ENCODE assay signal across 8 cellular contexts in genomic region chr1:193104906-193105820, GRCh38. TPM values are rescaled to one million over a fixed set of nuclear protein-coding genes. Genes with fewer than 3 reads are reported as not detected.
DNase-seq lines count a peak whose midpoint lies in the region; ATAC-seq and TF ChIP-seq lines count a peak whose summit lies in the region.

A gene with protein sequence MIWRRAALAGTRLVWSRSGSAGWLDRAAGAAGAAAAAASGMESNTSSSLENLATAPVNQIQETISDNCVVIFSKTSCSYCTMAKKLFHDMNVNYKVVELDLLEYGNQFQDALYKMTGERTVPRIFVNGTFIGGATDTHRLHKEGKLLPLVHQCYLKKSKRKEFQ (minus strand): TSS chr1:193105414. CDS start chr1:193105382, 32 bp downstream.

- H3K4me1 ChIP-seq in duodenal mucosa (ENCODE audit: control insufficient read depth in 1 of 2, insufficient read depth in 2 of 2, low read length in 2 of 2) (peaks cover 15% of the 10 kb centered on the region in 2 donors), lower lobe of right lung (peaks cover 20% of the 10 kb centered on the region)

- peaks cover 35% of the 10 kb centered on the region for H3K4me1 Mint-ChIP-seq in CD4-positive, alpha-beta T cell (ENCODE audit: low read depth)
- H3K4me1 Mint-ChIP-seq in activated CD8-positive, alpha-beta T cell treated with anti-CD3 and anti-CD28 coated beads for 36 hours (ENCODE audit: low read depth): peaks cover 18% of the 10 kb centered on the region

- H3K27me3 ChIP-seq in CD4-positive, alpha-beta T cell (ENCODE audit: control insufficient read depth, insufficient read depth, low read length): no peaks in the 10 kb centered on the region
- no peaks in the 10 kb centered on the region for H3K27me3 ChIP-seq in duodenal mucosa (ENCODE audit: control insufficient read depth in 1 of 2, insufficient read depth in 2 of 2, low read length in 2 of 2)
- no peaks in the 10 kb centered on the region for H3K27me3 ChIP-seq in lower lobe of right lung (ENCODE audit: low read depth)

- H3K9ac ChIP-seq in duodenal mucosa (ENCODE audit: low read depth in 1 of 2, low read length in 2 of 2): peak within 1 kb of the TSS; percentile 67 to 73

- peak; percentile 28 to 62 (median 52) for DNase-seq in CD4-positive, alpha-beta T cell
- DNase-seq in NCI-H82 (lab: John Stamatoyannopoulos, UW) (peak; percentile 93), lower lobe of right lung (peak; percentile 91)
- peak; percentile 73 for DNase-seq in activated CD8-positive, alpha-beta T cell treated with anti-CD3 and anti-CD28 coated beads for 36 hours
- DNase-seq in stimulated activated CD4-positive, alpha-beta T cell treated with anti-CD3 and anti-CD28 coated beads, TNF-alpha, amount 100 ng/mL, for 1 hour (ENCODE audit: low read depth in 3 of 3, low spot score in 1 of 3): peak in 2 of 3 donors; percentile 17 to 45

- H3K36me3 ChIP-seq in duodenal mucosa (ENCODE audit: control insufficient read depth in 1 of 2, insufficient read depth in 2 of 2, low read length in 2 of 2) (peaks cover 0 to 6% of the 10 kb centered on the region in 2 donors), lower lobe of right lung (peaks cover 8% of the 10 kb centered on the region)

- H3K36me3 Mint-ChIP-seq in CD4-positive, alpha-beta T cell (ENCODE audit: low read depth): peaks cover 18% of the 10 kb centered on the region
- H3K36me3 Mint-ChIP-seq in activated CD8-positive, alpha-beta T cell treated with anti-CD3 and anti-CD28 coated beads for 36 hours (ENCODE audit: low read depth): peaks cover 7% of the 10 kb centered on the region

- H3K4me3 Mint-ChIP-seq in CD4-positive, alpha-beta T cell: peak within 1 kb of the TSS; percentile 96
- peak within 1 kb of the TSS; percentile 95 for H3K4me3 Mint-ChIP-seq in activated CD8-positive, alpha-beta T cell treated with anti-CD3 and anti-CD28 coated beads for 36 hours

- POLR2A ChIA-PET in CD4-positive, alpha-beta T cell (lab: Charles Lee): interaction anchor here (0.7 to 6.1 kb wide), 6 partner anchors 13 to 46 kb away, joined by 3 to 52 read pairs (median 5); partner anchors contain the start of genes CDC73, RO60 and UCHL5
- POLR2A ChIA-PET in activated CD8-positive, alpha-beta T cell treated with anti-CD3 and anti-CD28 coated beads for 36 hours (lab: Charles Lee): interaction anchor here (0.7 to 2.0 kb wide), 4 partner anchors 12 to 47 kb away, joined by 3 to 8 read pairs (median 4); no protein-coding TSS in a partner anchor

- H3K27me3 Mint-ChIP-seq in CD4-positive, alpha-beta T cell: no peaks in the 10 kb centered on the region
- H3K27me3 Mint-ChIP-seq in activated CD8-positive, alpha-beta T cell treated with anti-CD3 and anti-CD28 coated beads for 36 hours: no peaks in the 10 kb centered on the region

- ATAC-seq in CD4-positive, alpha-beta T cell (ENCODE audit: poor library complexity): peak; percentile 95
- ATAC-seq in GM19351 (IDR thresholded peaks at IDR 0.05; ENCODE audit: unreplicated experiment) (peak; percentile 84), HG03469 (IDR thresholded peaks at IDR 0.05; ENCODE audit: unreplicated experiment) (peak; percentile 63), lower lobe of right lung (peak; percentile 98 to 99)
- peak; percentile 89 for ATAC-seq in activated CD8-positive, alpha-beta T cell treated with anti-CD3 and anti-CD28 coated beads for 36 hours

- H3K4me3 ChIP-seq in duodenal mucosa (ENCODE audit: low read depth in 1 of 2, low read length in 2 of 2) (peak within 1 kb of the TSS; percentile 82 to 93), lower lobe of right lung (peak within 1 kb of the TSS; percentile 97)

- peak within 1 kb of the TSS; percentile 22 for H3K27ac ChIP-seq in CD4-positive, alpha-beta T cell (ENCODE audit: low read depth, low read length)
- H3K27ac ChIP-seq in duodenal mucosa (ENCODE audit: low read depth, low read length) (peak within 1 kb of the TSS; percentile 91), lower lobe of right lung (peak within 1 kb of the TSS; percentile 94)

- peak within 1 kb of the TSS; percentile 85 for H3K27ac Mint-ChIP-seq in CD4-positive, alpha-beta T cell
- H3K27ac Mint-ChIP-seq in activated CD8-positive, alpha-beta T cell treated with anti-CD3 and anti-CD28 coated beads for 36 hours: peak within 1 kb of the TSS; percentile 76

- intact Hi-C loops in CD4-positive, alpha-beta T cell (cut with DNase I, micrococcal nuclease): loop anchor here (1.0 to 5.0 kb wide), 3 partner anchors 16 to 43 kb away; partner anchors contain the start of gene CDC73 (in 1 of the 2)
- intact Hi-C loops in activated CD8-positive, alpha-beta T cell treated with anti-CD3 and anti-CD28 coated beads for 36 hours (cut with micrococcal nuclease): loop anchor here (2.0 kb wide), 1 partner anchor 18 kb away; the partner anchor contains the start of gene CDC73
- intact Hi-C loops in lower lobe of right lung (cut with DNase I): no loop called here

- CTCF ChIA-PET in CD4-positive, alpha-beta T cell (lab: Charles Lee): interaction anchor here (1.0 to 1.1 kb wide), 2 partner anchors 16 to 18 kb away, joined by 3 to 4 read pairs; partner anchors contain the start of gene CDC73
- CTCF ChIA-PET in activated CD8-positive, alpha-beta T cell treated with anti-CD3 and anti-CD28 coated beads for 36 hours (lab: Charles Lee): interaction anchor here (1.1 to 2.7 kb wide), 4 partner anchors 8 to 47 kb away, joined by 4 to 10 read pairs (median 5); partner anchors contain the start of genes CDC73, RO60 and UCHL5

- no peaks in the 10 kb centered on the region for H3K9me3 Mint-ChIP-seq in CD4-positive, alpha-beta T cell
- no peaks in the 10 kb centered on the region for H3K9me3 Mint-ChIP-seq in activated CD8-positive, alpha-beta T cell treated with anti-CD3 and anti-CD28 coated beads for 36 hours

- H3K9me3 ChIP-seq in CD4-positive, alpha-beta T cell (ENCODE audit: control insufficient read depth, low read length): no peaks in the 10 kb centered on the region
- H3K9me3 ChIP-seq in duodenal mucosa (ENCODE audit: control insufficient read depth in 1 of 2, low read length in 2 of 2) (no peaks in the 10 kb centered on the region), lower lobe of right lung (no peaks in the 10 kb centered on the region)

- TF ChIP-seq CTCF in CD4-positive, alpha-beta T cell (IDR thresholded peaks at IDR 0.05): no peak
- TF ChIP-seq CTCF in activated CD8-positive, alpha-beta T cell treated with anti-CD3 and anti-CD28 coated beads for 36 hours (IDR thresholded peaks at IDR 0.05): no peak
- peak; percentile 22 for TF ChIP-seq CTCF in lower lobe of right lung (IDR thresholded peaks at IDR 0.05)

RNA-seq across cellular contexts. Expression of the gene that starts here (rescaled TPM):
- 1 to 10 TPM; 4.3 to 5.5 TPM for total RNA-seq in CD4-positive, alpha-beta T cell
- 10 to 100 TPM; 24.3 to 29.5 TPM for total RNA-seq in activated CD8-positive, alpha-beta T cell treated with anti-CD3 and anti-CD28 coated beads for 36 hours
- 25.2 TPM for total RNA-seq in lower lobe of right lung

Comparison
In these comparisons a context has a peak if more than half of its experiments do, and no peak if none do; other contexts are left out.
1. Peak in every context shown above with its lines: DNase-seq, ATAC-seq, H3K4me3 ChIP-seq and H3K27ac ChIP-seq.
2. DNase-seq: peak in every context shown above with its lines; median percentile 93 in NCI-H82; 91 in lower lobe of right lung; 73 in activated CD8-positive, alpha-beta T cell treated with anti-CD3 and anti-CD28 coated beads for 36 hours; 52 in CD4-positive, alpha-beta T cell; 31 in stimulated activated CD4-positive, alpha-beta T cell treated with anti-CD3 and anti-CD28 coated beads, TNF-alpha, amount 100 ng/mL, for 1 hour.
3. H3K27ac ChIP-seq: peak in every context shown above with its lines; median percentile 94 in lower lobe of right lung; 91 in duodenal mucosa; 22 in CD4-positive, alpha-beta T cell.